Comparison of ENCODE assay signal across 20 cellular contexts in the genomic region with DNA sequence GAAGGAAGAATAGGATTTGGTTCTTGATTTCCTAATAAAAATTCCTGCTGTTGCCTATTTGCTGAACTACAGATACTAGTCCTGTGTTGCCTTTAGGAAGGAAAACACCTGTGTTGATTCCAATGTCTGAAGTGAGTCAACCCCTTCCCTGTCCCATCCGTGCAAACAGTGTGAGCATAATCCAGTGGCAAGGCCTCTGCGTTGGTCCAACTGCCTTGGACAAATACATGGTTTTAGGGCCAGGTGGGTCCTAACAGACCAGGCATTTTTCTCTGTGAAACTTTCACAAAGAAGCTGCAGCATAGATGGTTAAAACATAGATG. TPM values are rescaled to one million over a fixed set of nuclear protein-coding genes. Genes with fewer than 3 reads are reported as not detected.
DNase-seq lines count a peak whose midpoint lies in the region; ATAC-seq, FAIRE-seq and TF ChIP-seq lines count a peak whose summit lies in the region.
"Had no signal": no experiment of that assay in that cellular context is flagged by ENCODE, and none has a peak within 500 bp of the region (broad histone marks: within the 10 kb centered on the region; RNA-seq: fewer than 3 reads in every experiment).

No MANE protein-coding gene starts in this region.

- H2AFZ ChIP-seq in PC-3 (ENCODE audit: low read length) (peak overlapping the region; percentile 6), HepG2 (ENCODE audit: low read length) (peak overlapping the region; percentile 91)

- WGBS in HepG2 (ENCODE audit: low lambda C conversion rate): 8% methylated on average over 2 of the region's 2 CpGs
- 13 to 48% (median 24%) methylated on average over 2 of the region's 2 CpGs for WGBS in small intestine, 3 donors

- H3K9me3 ChIP-seq in PC-3 (ENCODE audit: low read length) (no peaks in the 10 kb centered on the region), HepG2 (ENCODE audit: low read length) (no peaks in the 10 kb centered on the region), small intestine (ENCODE audit: control insufficient read depth, low read depth) (no peaks in the 10 kb centered on the region)

- intact Hi-C loops in PC-3 (cut with micrococcal nuclease): no loop called here
- intact Hi-C loops in HepG2 (cut with micrococcal nuclease; ENCODE audit: unreplicated experiment): no loop called here

- H3K4me3 ChIP-seq in PC-3 (ENCODE audit: low read length) (no peak overlapping the region), HepG2 (replicated peaks in 1 of 3; ENCODE audit: insufficient read depth in 1 of 3, low read depth in 2 of 3, low read length in 3 of 3) (peak overlapping the region; percentile 67 to 73 (median 70)), small intestine (ENCODE audit: low read depth in 1 of 2, low read length in 2 of 2) (peak overlapping the region in 1 of 2 donors; percentile 72)

- H4K20me1 ChIP-seq in PC-3 (ENCODE audit: low read length) (no peaks in the 10 kb centered on the region), HepG2 (ENCODE audit: insufficient read depth, low read length) (no peaks in the 10 kb centered on the region)

- H3K9me2 ChIP-seq in PC-3 (replicated peaks; ENCODE audit: low read length): no peaks in the 10 kb centered on the region

- H3K4me1 ChIP-seq in PC-3 (ENCODE audit: insufficient read depth, low read length) (peaks cover 9% of the 10 kb centered on the region), HepG2 (ENCODE audit: insufficient read depth, low read length) (peaks cover 36% of the 10 kb centered on the region), small intestine (ENCODE audit: control insufficient read depth in 2 of 2, insufficient read depth in 1 of 2, low read depth in 1 of 2, low read length in 1 of 2) (no peaks in the 10 kb centered on the region)

- H3K36me3 ChIP-seq in PC-3 (ENCODE audit: low read depth, low read length) (no peaks in the 10 kb centered on the region), HepG2 (replicated peaks in 1 of 2; ENCODE audit: control insufficient read depth in 1 of 2, insufficient read depth in 2 of 2, low read length in 2 of 2) (no peaks in the 10 kb centered on the region), small intestine (ENCODE audit: control insufficient read depth in 2 of 2, insufficient read depth in 2 of 2, low read length in 2 of 2) (no peaks in the 10 kb centered on the region)

- POLR2A ChIA-PET in PC-3 (lab: Charles Lee; ENCODE audit: unreplicated experiment): no interaction called here
- POLR2A ChIA-PET in HepG2 (lab: Yijun Ruan, JAX): no interaction called here

- DNase-seq in NCI-H82 (lab: John Stamatoyannopoulos, UW) (peak; percentile 58), NCI-H82 treated with DMSO at 0.1 percent for 48 hours (lab: John Stamatoyannopoulos, UW; ENCODE audit: unreplicated experiment) (no peak), PC-3 (peak; percentile 66), HepG2 (ENCODE audit: low spot score) (peak; percentile 71), small intestine (peak; percentile 57), activated T-cell treated with anti-CD3 and anti-CD28 coated beads for 4 hours (no peak)
- DNase-seq in activated CD4-positive, alpha-beta T cell treated with anti-CD3 and anti-CD28 coated beads, Interleukin-2, amount 50 U/mL, for 48 hours: no peak
- DNase-seq: C1 segment of cervical spinal cord, KBM-7, NCI-H1092, NCI-H446, T-cell had no signal

- BruUV-seq in PC-3 (replicated peaks; lab: Mats Ljungman, UMichigan) (no TSS peak), HepG2 (replicated peaks; lab: Mats Ljungman, UMichigan) (no TSS peak)

- in situ Hi-C loops in HepG2 (cut with HindIII; ENCODE audit: extremely low pct_ligation_motif_present, low pct_unique_long_range_greater_than_20kb): no loop called here

- H3K9ac ChIP-seq in PC-3 (ENCODE audit: low read length): no peak overlapping the region
- H3K9ac ChIP-seq in HepG2 (ENCODE audit: insufficient read depth, low read depth, low read length): peak overlapping the region; percentile 63; the same call in 1 of the 2 replicates

- H3K27me3 ChIP-seq in PC-3 (ENCODE audit: low read length) (peaks cover 21% of the 10 kb centered on the region), HepG2 (ENCODE audit: control insufficient read depth in 1 of 2, insufficient read depth in 2 of 2, low read length in 2 of 2) (no peaks in the 10 kb centered on the region), small intestine (ENCODE audit: control insufficient read depth in 2 of 2, insufficient read depth in 2 of 2, low read length in 2 of 2) (no peaks in the 10 kb centered on the region)

- peak overlapping the region; percentile 4 for H3K4me2 ChIP-seq in PC-3 (ENCODE audit: low read length)
- peak overlapping the region; percentile 91 for H3K4me2 ChIP-seq in HepG2 (ENCODE audit: low read depth, low read length)

- FAIRE-seq in HepG2 (lab: Jason Lieb, UNC) (peak; percentile 92), small intestine (lab: Jason Lieb, UNC) (no peak)
- FAIRE-seq: GM18507 had no signal

- TF ChIP-seq POLR2A in HepG2 (IDR thresholded peaks at IDR 0.05; ENCODE audit: insufficient read depth in 1 of 2, low read depth in 2 of 2, low read length in 2 of 2): no peak

- TF ChIP-seq EP300 in HepG2 (IDR thresholded peaks at IDR 0.05; ENCODE audit: low read depth in 2 of 2, low read length in 2 of 2) (no peak), HepG2 (CRISPR knock-in tag; IDR thresholded peaks at IDR 0.05; ENCODE audit: borderline replicate concordance) (no peak)

- no peak overlapping the region for H3K27ac ChIP-seq in PC-3 (ENCODE audit: low read length)
- H3K27ac ChIP-seq in HepG2 (ENCODE audit: extremely low read length, insufficient read depth, low read length): peak overlapping the region; percentile 73
- peak overlapping the region in 1 of 2 donors; percentile 16 for H3K27ac ChIP-seq in small intestine (ENCODE audit: low read depth in 1 of 2, low read length in 1 of 2)
- H3K27ac ChIP-seq: HL-60, RWPE1 had no signal

- CTCF ChIA-PET in PC-3 (lab: Charles Lee): no interaction called here
- CTCF ChIA-PET in HepG2 (lab: Yijun Ruan, JAX; ENCODE audit: low intra/inter-chr PET ratio, low total read pairs): no interaction called here

- TF ChIP-seq CTCF in PC-3 (conservative IDR thresholded peaks at IDR 0.05; ENCODE audit: low read depth, low read length): no peak
- no peak for TF ChIP-seq CTCF in HepG2 (CRISPR knock-in tag; IDR thresholded peaks at IDR 0.05)

- H3K79me2 ChIP-seq in PC-3 (ENCODE audit: low read length): no peaks in the 10 kb centered on the region
- H3K79me2 ChIP-seq in HepG2 (ENCODE audit: insufficient read depth, low read length): peaks cover 12% of the 10 kb centered on the region

- H3F3A ChIP-seq in PC-3 (ENCODE audit: low read length, unreplicated experiment): no peaks in the 10 kb centered on the region

- TF ChIP-seq RAD21 in HepG2 (CRISPR knock-in tag; IDR thresholded peaks at IDR 0.05): no peak

- ATAC-seq in PC-3 (peak; percentile 73), HepG2 (peak; percentile 75), HG03097 (IDR thresholded peaks at IDR 0.05; ENCODE audit: low FRiP score, unreplicated experiment) (no peak)
- ATAC-seq: HCT116, T-cell had no signal

RNA-seq across cellular contexts. Expression of gene PLA2G12B, which starts 1.7 kb away (rescaled TPM):
- total RNA-seq in PC-3 (2014; rRNA removed) (not detected in 2 replicates), HepG2 (2016; rRNA removed; fragmentation: Illumina TruSeq; extraction: Trizol) (30.1 and 38.0 TPM in 2 replicates)
- total RNA-seq in HepG2 (2016; cell fraction: cytosol; rRNA removed; fragmentation: Illumina TruSeq; extraction: Trizol; ENCODE audit: low read depth): 8.5 and 9.1 TPM in 2 replicates
- total RNA-seq in HepG2 (2016; cell fraction: insoluble cytoplasmic fraction; rRNA removed; fragmentation: Illumina TruSeq; extraction: Trizol): 31.2 and 38.4 TPM in 2 replicates
- 13.4 and 16.1 TPM in 2 replicates for total RNA-seq in HepG2 (2016; cell fraction: membrane; rRNA removed; fragmentation: Illumina TruSeq; extraction: Trizol)
- 30.4 and 30.8 TPM in 2 replicates for total RNA-seq in HepG2 (2016; cell fraction: nucleus; rRNA removed; fragmentation: Illumina TruSeq; extraction: Trizol)
- polyA plus RNA-seq in HepG2 (2011; rRNA removed) (7.5 and 7.7 TPM in 2 replicates), small intestine (10 to 100 TPM; 18.7 to 42.2 (median 31.5) TPM)
- 8.2 and 10.1 TPM in 2 replicates for polyA plus RNA-seq in HepG2 (2011; cell fraction: cytosol; rRNA removed)
- polyA plus RNA-seq in HepG2 (2011; cell fraction: nucleus; rRNA removed): 1.8 and 2.8 TPM in 2 replicates
- polyA plus RNA-seq in HepG2 (2012): 6.9 and 12.8 TPM in 2 replicates
- 3.6 and 5.0 TPM in 2 replicates for polyA plus RNA-seq in HepG2 (2016; cell fraction: cytosol; fragmentation: Illumina TruSeq; extraction: Trizol; ENCODE audit: low read depth)
- 16.4 and 18.9 TPM in 2 replicates for polyA plus RNA-seq in HepG2 (2016; cell fraction: insoluble cytoplasmic fraction; fragmentation: Illumina TruSeq; extraction: Trizol; ENCODE audit: low read depth)
- 6.2 and 9.2 TPM in 2 replicates for polyA plus RNA-seq in HepG2 (2016; cell fraction: membrane; fragmentation: Illumina TruSeq; extraction: Trizol; ENCODE audit: low read depth)
- polyA plus RNA-seq in HepG2 (2016; cell fraction: nucleus; fragmentation: Illumina TruSeq; extraction: Trizol; ENCODE audit: insufficient read depth, low read depth): 26.9 and 29.2 TPM in 2 replicates
- 6.8 TPM in 1 of 2 replicates, not detected in the other for polyA minus RNA-seq in HepG2 (2011; rRNA and poly(A)+ RNA removed; ENCODE audit: low replicate concordance)
- polyA minus RNA-seq in HepG2 (2011; cell fraction: cytosol; rRNA and poly(A)+ RNA removed): 5.2 and 5.9 TPM in 2 replicates
- polyA minus RNA-seq in HepG2 (2011; cell fraction: nucleus; rRNA and poly(A)+ RNA removed): 2.2 and 3.6 TPM in 2 replicates
- total RNA-seq: A172, M059J, OCI-LY7, T-cell had no signal

RNA-seq across cellular contexts. Expression of gene OIT3, which starts 59.3 kb away (rescaled TPM):
- total RNA-seq in PC-3 (2014; rRNA removed): not detected in 2 replicates
- total RNA-seq in HepG2 (2016; rRNA removed; fragmentation: Illumina TruSeq; extraction: Trizol): not detected in 2 replicates
- not detected in 2 replicates for total RNA-seq in HepG2 (2016; cell fraction: cytosol; rRNA removed; fragmentation: Illumina TruSeq; extraction: Trizol; ENCODE audit: low read depth)
- total RNA-seq in HepG2 (2016; cell fraction: insoluble cytoplasmic fraction; rRNA removed; fragmentation: Illumina TruSeq; extraction: Trizol): not detected in 2 replicates
- total RNA-seq in HepG2 (2016; cell fraction: membrane; rRNA removed; fragmentation: Illumina TruSeq; extraction: Trizol): not detected in 2 replicates
- not detected in 2 replicates for total RNA-seq in HepG2 (2016; cell fraction: nucleus; rRNA removed; fragmentation: Illumina TruSeq; extraction: Trizol)
- not detected in 2 replicates for polyA plus RNA-seq in HepG2 (2011; rRNA removed)
- not detected in 2 replicates for polyA plus RNA-seq in HepG2 (2011; cell fraction: cytosol; rRNA removed)
- polyA plus RNA-seq in HepG2 (2011; cell fraction: nucleus; rRNA removed): not detected in 2 replicates
- 0.52 and 0.79 TPM in 2 replicates for polyA plus RNA-seq in HepG2 (2012)
- not detected in 2 replicates for polyA plus RNA-seq in HepG2 (2016; cell fraction: cytosol; fragmentation: Illumina TruSeq; extraction: Trizol; ENCODE audit: low read depth)
- not detected in 2 replicates for polyA plus RNA-seq in HepG2 (2016; cell fraction: insoluble cytoplasmic fraction; fragmentation: Illumina TruSeq; extraction: Trizol; ENCODE audit: low read depth)
- polyA plus RNA-seq in HepG2 (2016; cell fraction: membrane; fragmentation: Illumina TruSeq; extraction: Trizol; ENCODE audit: low read depth): not detected in 2 replicates
- not detected in 2 replicates for polyA plus RNA-seq in HepG2 (2016; cell fraction: nucleus; fragmentation: Illumina TruSeq; extraction: Trizol; ENCODE audit: insufficient read depth, low read depth)
- 0.26 and 0.40 TPM in 2 replicates for polyA minus RNA-seq in HepG2 (2011; rRNA and poly(A)+ RNA removed; ENCODE audit: low replicate concordance)
- polyA minus RNA-seq in HepG2 (2011; cell fraction: cytosol; rRNA and poly(A)+ RNA removed): not detected in 2 replicates
- polyA minus RNA-seq in HepG2 (2011; cell fraction: nucleus; rRNA and poly(A)+ RNA removed): not detected in 2 replicates
- polyA plus RNA-seq in small intestine: under 1 TPM in 2 of 3 donors, not detected in 1; 0.07 to 0.45 TPM
- total RNA-seq: A172, M059J, OCI-LY7, T-cell had no signal

Comparison
In these comparisons a context has a peak if more than half of its experiments do, and no peak if none do; other contexts are left out.
1. DNase-seq: peak in NCI-H82 (single experiment), PC-3 (single experiment), HepG2 (single experiment) and small intestine (single experiment); none in NCI-H82 treated with DMSO at 0.1 percent for 48 hours (single experiment), activated T-cell treated with anti-CD3 and anti-CD28 coated beads for 4 hours (single experiment) and activated CD4-positive, alpha-beta T cell treated with anti-CD3 and anti-CD28 coated beads, Interleukin-2, amount 50 U/mL, for 48 hours (0 of 2).